15 cellular contexts compared by ENCODE assay signal in genomic region chr5:131460867-131461572, GRCh38.
DNase-seq lines count a peak whose midpoint lies in the region; ATAC-seq and TF ChIP-seq lines count a peak whose summit lies in the region.
"Had no signal": no experiment of that assay in that cellular context is flagged by ENCODE, and none has a peak within 500 bp of the region (broad histone marks: within the 10 kb centered on the region; RNA-seq: fewer than 3 reads in every experiment).

No MANE protein-coding gene starts in this region.

- no CpG with 5 or more reads among the region's 3 CpGs for WGBS in IMR-90 (ENCODE audit: extremely low coverage in 2 of 2, insufficient read length in 1 of 2), 2 experiments

- H3K9me3 Mint-ChIP-seq in T-helper 1 cell treated with Interleukin-12 subunit alpha and Interleukin-12 subunit beta and Interleukin-4 antibody, amounts not matched to agents 30 μg/mL and 1 μg/mL, for 36 hours, result no peaks in the 10 kb centered on the region
- no peaks in the 10 kb centered on the region for H3K9me3 Mint-ChIP-seq in activated T-helper 17 cell treated with anti-CD3 and anti-CD28 coated beads, Interleukin-2, amount 50 U/mL, for 72 hours
- H3K9me3 Mint-ChIP-seq: GM23338 had no signal

- H3K18ac ChIP-seq in IMR-90 (ENCODE audit: low read depth, low read length), result no peak overlapping the region

- no peak overlapping the region for H2BK20ac ChIP-seq in IMR-90 (ENCODE audit: low read depth, low read length)

- no peak overlapping the region for H3K23ac ChIP-seq in IMR-90 (ENCODE audit: low read depth, low read length)

- no peak overlapping the region for H2AK5ac ChIP-seq in IMR-90 (ENCODE audit: low read depth, low read length)

- no peaks in the 10 kb centered on the region for H3K27me3 Mint-ChIP-seq in T-helper 1 cell treated with Interleukin-12 subunit alpha and Interleukin-12 subunit beta and Interleukin-4 antibody, amounts not matched to agents 30 μg/mL and 1 μg/mL, for 36 hours (ENCODE audit: low read depth)
- H3K27me3 Mint-ChIP-seq in activated T-helper 17 cell treated with anti-CD3 and anti-CD28 coated beads, Interleukin-2, amount 50 U/mL, for 72 hours, result no peaks in the 10 kb centered on the region

- no peak for TF ChIP-seq RAD21 in IMR-90 (IDR thresholded peaks at IDR 0.05; ENCODE audit: low read length)

- H4K8ac ChIP-seq in IMR-90 (ENCODE audit: low read depth in 2 of 2, low read length in 2 of 2), result no peak overlapping the region

- in situ Hi-C loops in IMR-90 (cut with MboI; ENCODE audit: low sequenced_read_pairs), result no loop called here

- intact Hi-C loops in IMR-90 (cut with micrococcal nuclease), result no loop called here
- intact Hi-C loops in posterior vena cava (cut with DNase I), result no loop called here
- intact Hi-C loops in posterior cingulate gyrus (cut with DNase I), result no loop called here

- no peak for TF ChIP-seq CTCF in IMR-90 (conservative IDR thresholded peaks at IDR 0.05; ENCODE audit: low read depth, low read length)

- H3K9me3 ChIP-seq in IMR-90 (ENCODE audit: control insufficient read depth, insufficient read depth, low read length), result no peaks in the 10 kb centered on the region

- CTCF ChIA-PET in IMR-90 (lab: Yijun Ruan, JAX), result interaction anchor here (0.7 kb wide), 1 partner anchor 25 kb away, joined by 3 read pairs; no protein-coding TSS in a partner anchor

- H3K56ac ChIP-seq in IMR-90 (ENCODE audit: extremely low read depth, insufficient read depth, low read length), result no peak overlapping the region

- POLR2A ChIA-PET in IMR-90 (lab: Charles Lee; ENCODE audit: unreplicated experiment), result no interaction called here

- H3K36me3 ChIP-seq in IMR-90 (ENCODE audit: control insufficient read depth, insufficient read depth, low read length), result no peaks in the 10 kb centered on the region; the same call in 1 of the 2 replicates

- H2BK15ac ChIP-seq in IMR-90 (ENCODE audit: low read depth, low read length), result no peak overlapping the region

- no peak overlapping the region for H2BK120ac ChIP-seq in IMR-90 (ENCODE audit: low read depth, low read length)

- no peak overlapping the region for H3K4me3 ChIP-seq in IMR-90 (ENCODE audit: insufficient read depth, low read depth, low read length)
- H3K4me3 ChIP-seq: GM23338 had no signal

- no peak overlapping the region for H2AFZ ChIP-seq in IMR-90 (replicated peaks; ENCODE audit: low read length, poor library complexity)
- H2AFZ ChIP-seq: GM23338 had no signal

- no peak overlapping the region for H3K27ac Mint-ChIP-seq in T-helper 1 cell treated with Interleukin-12 subunit alpha and Interleukin-12 subunit beta and Interleukin-4 antibody, amounts not matched to agents 30 μg/mL and 1 μg/mL, for 36 hours
- peak overlapping the region; percentile 78 for H3K27ac Mint-ChIP-seq in activated T-helper 17 cell treated with anti-CD3 and anti-CD28 coated beads, Interleukin-2, amount 50 U/mL, for 72 hours
- H3K27ac Mint-ChIP-seq: GM23338 had no signal

- H4K20me1 ChIP-seq in IMR-90 (ENCODE audit: insufficient read depth, low read length), result no peaks in the 10 kb centered on the region

- H2AK9ac ChIP-seq in IMR-90 (replicated peaks; ENCODE audit: low read depth, low read length, poor library complexity), result no peak overlapping the region

- peaks cover 44% of the 10 kb centered on the region for H3K36me3 Mint-ChIP-seq in T-helper 1 cell treated with Interleukin-12 subunit alpha and Interleukin-12 subunit beta and Interleukin-4 antibody, amounts not matched to agents 30 μg/mL and 1 μg/mL, for 36 hours (ENCODE audit: low read depth)
- H3K36me3 Mint-ChIP-seq in activated T-helper 17 cell treated with anti-CD3 and anti-CD28 coated beads, Interleukin-2, amount 50 U/mL, for 72 hours (ENCODE audit: low read depth), result peaks cover 98% of the 10 kb centered on the region

- BruUV-seq in IMR-90 (replicated peaks; lab: Mats Ljungman, UMichigan), result no TSS peak

- H3K27ac ChIP-seq in IMR-90 (ENCODE audit: insufficient read depth, low read length), result no peak overlapping the region

- peaks cover 3% of the 10 kb centered on the region in 2 experiments; a peak in 2 of 4 replicates for H3K79me1 ChIP-seq in IMR-90 (ENCODE audit: low read depth in 1 of 2, low read length in 2 of 2)

- H2BK5ac ChIP-seq in IMR-90 (ENCODE audit: low read depth, low read length, poor library complexity, severe bottlenecking), result no peak overlapping the region

- no peak overlapping the region for H3K4ac ChIP-seq in IMR-90 (ENCODE audit: low read depth, low read length)

- peak overlapping the region; percentile 51 for H3K4me3 Mint-ChIP-seq in T-helper 1 cell treated with Interleukin-12 subunit alpha and Interleukin-12 subunit beta and Interleukin-4 antibody, amounts not matched to agents 30 μg/mL and 1 μg/mL, for 36 hours
- no peak overlapping the region for H3K4me3 Mint-ChIP-seq in activated T-helper 17 cell treated with anti-CD3 and anti-CD28 coated beads, Interleukin-2, amount 50 U/mL, for 72 hours
- H3K4me3 Mint-ChIP-seq: GM23338 had no signal

- no peaks in the 10 kb centered on the region for H3K4me1 ChIP-seq in IMR-90 (ENCODE audit: control insufficient read depth, insufficient read depth, low read length)

- no peak overlapping the region for H3K4me2 ChIP-seq in IMR-90 (ENCODE audit: low read depth, low read length)
- H3K4me2 ChIP-seq: GM23338 had no signal

- ATAC-seq in IMR-90 (ENCODE audit: low read depth) (no peak), HG03159 (IDR thresholded peaks at IDR 0.05; ENCODE audit: unreplicated experiment) (no peak)
- no peak for ATAC-seq in activated T-helper 17 cell treated with anti-CD3 and anti-CD28 coated beads, Interleukin-2, amount 50 U/mL, for 72 hours (replicated peaks)
- ATAC-seq: GM23338 had no signal

- DNase-seq in T-helper 1 cell (no peak), IMR-90 (peak; percentile 11), iris pigment epithelial cell (ENCODE audit: low read depth) (peak; percentile 28), posterior vena cava (ENCODE audit: low spot score) (no peak), posterior cingulate gyrus (no peak)
- DNase-seq: activated CD4-positive, alpha-beta T cell treated with anti-CD3 and anti-CD28 coated beads, Interleukin-2, amount 50 U/mL, for 1 hour; activated effector memory CD4-positive, alpha-beta T cell treated with anti-CD3 and anti-CD28 coated beads, Interleukin-2, amount 50 U/mL, for 16 hours; caudate nucleus; NCI-H1092; RPMI8226; T-helper 9 cell had no signal

- no peak overlapping the region for H4K91ac ChIP-seq in IMR-90 (ENCODE audit: insufficient read depth, low read depth, low read length)

- no peak overlapping the region for H3K14ac ChIP-seq in IMR-90 (replicated peaks; ENCODE audit: low read depth, low read length)

- H3K27me3 ChIP-seq in IMR-90 (ENCODE audit: control insufficient read depth, insufficient read depth, low read length), result no peaks in the 10 kb centered on the region

- peaks cover 11% of the 10 kb centered on the region for H3K4me1 Mint-ChIP-seq in T-helper 1 cell treated with Interleukin-12 subunit alpha and Interleukin-12 subunit beta and Interleukin-4 antibody, amounts not matched to agents 30 μg/mL and 1 μg/mL, for 36 hours (ENCODE audit: low read depth)
- peaks cover 16% of the 10 kb centered on the region for H3K4me1 Mint-ChIP-seq in activated T-helper 17 cell treated with anti-CD3 and anti-CD28 coated beads, Interleukin-2, amount 50 U/mL, for 72 hours
- H3K4me1 Mint-ChIP-seq: GM23338 had no signal

- no peak for TF ChIP-seq POLR2A in IMR-90 (IDR thresholded peaks at IDR 0.05; ENCODE audit: low read depth, low read length)

- 0 out of 2 replicates have a peak, but pooled peaks cover 3% of the 10 kb centered on the region for H3K9me1 ChIP-seq in IMR-90 (ENCODE audit: insufficient read depth, low read length)

- dilution Hi-C loops in IMR-90 (cut with HindIII; ENCODE audit: low sequenced_read_pairs, unreplicated experiment), result no loop called here

- H4K5ac ChIP-seq in IMR-90 (ENCODE audit: low read depth, low read length), result no peak overlapping the region

- no peak overlapping the region for H3K9ac ChIP-seq in IMR-90 (ENCODE audit: low read depth, low read length)

TF ChIP-seq in IMR-90, 13 proteins besides CTCF, POLR2A, EP300 and RAD21:
- TF ChIP-seq CHD1 (IDR thresholded peaks at IDR 0.05; ENCODE audit: low read depth, low read length), result no peak
- TF ChIP-seq BHLHE40 (IDR thresholded peaks at IDR 0.05; ENCODE audit: low read depth, low read length), result no peak
- TF ChIP-seq FOS (IDR thresholded peaks at IDR 0.05; ENCODE audit: low read depth, low read length), result no peak
- no peak for TF ChIP-seq RFX5 (IDR thresholded peaks at IDR 0.05; ENCODE audit: low read depth, low read length)
- no peak for TF ChIP-seq SMC3 (IDR thresholded peaks at IDR 0.05; ENCODE audit: low read depth, low read length)
- TF ChIP-seq CEBPB (IDR thresholded peaks at IDR 0.05; ENCODE audit: low read depth, low read length), result no peak
- TF ChIP-seq MAFK (IDR thresholded peaks at IDR 0.05; ENCODE audit: low read depth, low read length), result no peak
- no peak for TF ChIP-seq ELK1 (IDR thresholded peaks at IDR 0.05; ENCODE audit: borderline replicate concordance, low read depth, low read length)
- TF ChIP-seq MXI1 (IDR thresholded peaks at IDR 0.05; ENCODE audit: borderline replicate concordance, low read depth, low read length), result no peak
- TF ChIP-seq MAZ (IDR thresholded peaks at IDR 0.05; ENCODE audit: borderline replicate concordance, low read depth, low read length), result no peak
- TF ChIP-seq RCOR1 (IDR thresholded peaks at IDR 0.05; ENCODE audit: insufficient replicate concordance, low read length), result no peak
- no peak for TF ChIP-seq NFE2L2 (IDR thresholded peaks at IDR 0.05; ENCODE audit: low read depth, low read length)
- no peak for TF ChIP-seq USF2 (IDR thresholded peaks at IDR 0.05; ENCODE audit: low read depth, low read length)

Comparison
In these comparisons a context has a peak if more than half of its experiments do, and no peak if none do; other contexts are left out.
1. DNase-seq: peak in IMR-90 (single experiment) and iris pigment epithelial cell (single experiment); none in T-helper 1 cell (0 of 5), posterior vena cava (single experiment) and posterior cingulate gyrus (0 of 10).